In the genomic region with DNA sequence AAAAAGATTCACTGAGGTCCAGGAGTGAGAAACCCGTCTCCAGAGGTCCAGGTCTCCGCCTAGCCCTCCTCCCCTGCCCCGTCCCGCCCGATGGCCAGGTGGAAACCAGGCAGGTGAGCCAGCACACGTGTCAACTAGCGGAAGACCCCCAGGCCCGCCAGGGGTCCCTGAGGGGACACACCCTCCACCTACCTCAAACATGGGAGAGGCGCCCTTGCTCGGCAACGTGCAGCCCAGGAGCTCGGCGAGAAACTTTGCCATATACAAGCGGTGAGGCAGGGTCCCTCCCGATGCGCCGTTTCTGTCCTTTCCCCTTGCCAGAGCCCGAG, we compare ENCODE assay signal across 8 cellular contexts.
DNase-seq lines count a peak whose midpoint lies in the region; ATAC-seq and TF ChIP-seq lines count a peak whose summit lies in the region.

No MANE protein-coding gene starts in this region.

- peak overlapping the region in 58 of 59 donors; percentile 27 to 76 (median 62) for H3K4me3 ChIP-seq in dorsolateral prefrontal cortex
- peak overlapping the region in 2 of 3 donors; percentile 17 to 48 for H3K4me3 ChIP-seq in thyroid gland (replicated peaks in 1 of 3)

- intact Hi-C loops in activated CD4-positive, alpha-beta T cell treated with anti-CD3 and anti-CD28 coated beads for 36 hours (cut with DNase I, micrococcal nuclease) = loop anchor here in 1 of 2 experiments (10.0 kb wide), 1 partner anchor 479 kb away; no protein-coding TSS in a partner anchor
- intact Hi-C loops in dorsolateral prefrontal cortex (cut with DNase I) = no loop called here
- intact Hi-C loops in thyroid gland (cut with DNase I) = no loop called here

- no peaks in the 10 kb centered on the region for H3K9me3 Mint-ChIP-seq in activated CD4-positive, alpha-beta T cell treated with anti-CD3 and anti-CD28 coated beads for 36 hours (ENCODE audit: low read depth)
- H3K9me3 Mint-ChIP-seq in naive B cell = no peaks in the 10 kb centered on the region

- H3K27ac Mint-ChIP-seq in activated CD4-positive, alpha-beta T cell treated with anti-CD3 and anti-CD28 coated beads for 36 hours = no peak overlapping the region
- H3K27ac Mint-ChIP-seq in naive B cell = no peak overlapping the region

- 4 to 5% methylated on average over 11 to 18 of the region's 18 CpGs for WGBS in thyroid gland, 2 donors

- peak overlapping the region; percentile 43 for H3K4me3 Mint-ChIP-seq in activated CD4-positive, alpha-beta T cell treated with anti-CD3 and anti-CD28 coated beads for 36 hours
- peak overlapping the region in 7 of 8 donors; percentile 27 to 81 (median 61) for H3K4me3 Mint-ChIP-seq in naive B cell

- no peak for TF ChIP-seq POLR2A in thyroid gland (IDR thresholded peaks at IDR 0.05)

- peak; percentile 18 for DNase-seq in activated CD4-positive, alpha-beta T cell treated with anti-CD3 and anti-CD28 coated beads for 36 hours
- no peak for DNase-seq in activated CD4-positive, alpha-beta T cell treated with anti-CD3 and anti-CD28 coated beads, Interleukin-2, amount 50 U/mL, for 48 hours
- DNase-seq in dorsolateral prefrontal cortex (peak in 2 of 10 donors; percentile 34 to 41), naive B cell (no peak), thyroid gland (peak in 1 of 2 donors; percentile 1), activated gamma-delta T cell (lab: John Stamatoyannopoulos, UW) (no peak)

- H3K4me1 Mint-ChIP-seq in activated CD4-positive, alpha-beta T cell treated with anti-CD3 and anti-CD28 coated beads for 36 hours = peaks cover 21% of the 10 kb centered on the region
- H3K4me1 Mint-ChIP-seq in naive B cell = peaks cover 0 to 15% (median 0%) of the 10 kb centered on the region in 3 donors

- POLR2A ChIA-PET in activated CD4-positive, alpha-beta T cell treated with anti-CD3 and anti-CD28 coated beads for 36 hours (lab: Charles Lee) = no interaction called here

- H3K27me3 ChIP-seq in dorsolateral prefrontal cortex (peaks cover 0 to 12% (median 0%) of the 10 kb centered on the region in 45 donors), thyroid gland (no peaks in the 10 kb centered on the region)

- no peak for ATAC-seq in activated CD4-positive, alpha-beta T cell treated with anti-CD3 and anti-CD28 coated beads for 36 hours
- no peak for ATAC-seq in naive B cell (ENCODE audit: low read depth in 2 of 2)
- ATAC-seq in GM21360 (IDR thresholded peaks at IDR 0.05; ENCODE audit: unreplicated experiment) = no peak
- ATAC-seq in HG03354 (IDR thresholded peaks at IDR 0.05; ENCODE audit: poor library complexity, severe bottlenecking, unreplicated experiment) = no peak

- H3K9me3 ChIP-seq in thyroid gland = no peaks in the 10 kb centered on the region

- H3K27ac ChIP-seq in dorsolateral prefrontal cortex (no peak overlapping the region), thyroid gland (no peak overlapping the region)

- CTCF ChIA-PET in activated CD4-positive, alpha-beta T cell treated with anti-CD3 and anti-CD28 coated beads for 36 hours (lab: Charles Lee) = no interaction called here

- H3K36me3 ChIP-seq in thyroid gland = no peaks in the 10 kb centered on the region

- TF ChIP-seq CTCF in dorsolateral prefrontal cortex (IDR thresholded peaks at IDR 0.05 in 54 of 56, conservative IDR thresholded peaks at IDR 0.05 in 2 of 56; ENCODE audit: low read depth in 1 of 56, partially characterized antibody in 56 of 56) = no peak
- no peak for TF ChIP-seq CTCF in thyroid gland (IDR thresholded peaks at IDR 0.05)

- H3K36me3 Mint-ChIP-seq in activated CD4-positive, alpha-beta T cell treated with anti-CD3 and anti-CD28 coated beads for 36 hours (ENCODE audit: low read depth) = no peaks in the 10 kb centered on the region
- no peaks in the 10 kb centered on the region for H3K36me3 Mint-ChIP-seq in naive B cell

- peaks cover 51% of the 10 kb centered on the region for H3K27me3 Mint-ChIP-seq in activated CD4-positive, alpha-beta T cell treated with anti-CD3 and anti-CD28 coated beads for 36 hours
- peaks cover 66 to 76% (median 71%) of the 10 kb centered on the region in 3 donors for H3K27me3 Mint-ChIP-seq in naive B cell

- peaks cover 4 to 13% of the 10 kb centered on the region in 2 donors for H3K4me1 ChIP-seq in thyroid gland
